15 cellular contexts compared by ENCODE assay signal in genomic region chrX:104566921-104567501, GRCh38. TPM values are rescaled to one million over a fixed set of nuclear protein-coding genes. Genes with fewer than 3 reads are reported as not detected.
DNase-seq lines count a peak whose midpoint lies in the region; ATAC-seq and TF ChIP-seq lines count a peak whose summit lies in the region.
"Had no signal": no experiment of that assay in that cellular context is flagged by ENCODE, and none has a peak within 500 bp of the region (broad histone marks: within the 10 kb centered on the region; RNA-seq: fewer than 3 reads in every experiment).

No MANE protein-coding gene starts in this region.

- no peaks in the 10 kb centered on the region for H3K4me1 Mint-ChIP-seq in MCF 10A (ENCODE audit: insufficient read depth, unreplicated experiment)
- H3K4me1 Mint-ChIP-seq: activated T-helper 17 cell treated with anti-CD3 and anti-CD28 coated beads, Interleukin-2, amount 50 U/mL, for 72 hours had no signal

- no peaks in the 10 kb centered on the region for H3K4me1 ChIP-seq in HUES6 (ENCODE audit: control insufficient read depth, insufficient read depth, low read length)
- H3K4me1 ChIP-seq: ascending aorta had no signal

- DNase-seq in MCF 10A (ENCODE audit: unreplicated experiment) (no peak), iPS-NIHi11 (ENCODE audit: low spot score) (peak; percentile 7), retina (peak; percentile 57), NCI-H1436 treated with DMSO at 0.1 percent for 48 hours (lab: John Stamatoyannopoulos, UW) (no peak)
- DNase-seq: activated CD4-positive, alpha-beta T cell treated with anti-CD3 and anti-CD28 coated beads, Interleukin-2, amount 50 U/mL, for 48 hours had no signal

- no peak for TF ChIP-seq POLR2A in GM18505 (IDR thresholded peaks at IDR 0.05; ENCODE audit: borderline replicate concordance, extremely low read depth, insufficient read depth, insufficient read length)

- no peak overlapping the region for H3K27ac Mint-ChIP-seq in MCF 10A (ENCODE audit: low read depth, unreplicated experiment)
- H3K27ac Mint-ChIP-seq: activated T-helper 17 cell treated with anti-CD3 and anti-CD28 coated beads, Interleukin-2, amount 50 U/mL, for 72 hours had no signal

- no peaks in the 10 kb centered on the region for H3K36me3 ChIP-seq in HUES6 (ENCODE audit: control insufficient read depth, insufficient read depth, low read length)
- H3K36me3 ChIP-seq: ascending aorta had no signal

- BruUV-seq in MCF 10A (replicated peaks; lab: Mats Ljungman, UMichigan), result no TSS peak

- H3K36me3 Mint-ChIP-seq in MCF 10A (ENCODE audit: insufficient read depth, unreplicated experiment), result no peaks in the 10 kb centered on the region

- H3K27me3 ChIP-seq in HUES6 (ENCODE audit: control insufficient read depth, insufficient read depth, low read length), result peaks cover 98% of the 10 kb centered on the region

- H3K27me3 Mint-ChIP-seq in MCF 10A (ENCODE audit: insufficient read depth, unreplicated experiment), result peaks cover 46% of the 10 kb centered on the region

- peak overlapping the region; percentile 68 for H3K4me3 ChIP-seq in HUES6 (ENCODE audit: low read depth, low read length)
- H3K4me3 ChIP-seq: ascending aorta had no signal

- no peak for ATAC-seq in GM21717 (IDR thresholded peaks at IDR 0.05; ENCODE audit: unreplicated experiment)
- no peak for ATAC-seq in GM18505 (IDR thresholded peaks at IDR 0.05; ENCODE audit: unreplicated experiment)
- no peak for ATAC-seq in HG02763 (IDR thresholded peaks at IDR 0.05; ENCODE audit: unreplicated experiment)
- ATAC-seq: activated T-helper 17 cell treated with anti-CD3 and anti-CD28 coated beads, Interleukin-2, amount 50 U/mL, for 72 hours; Right ventricle myocardium inferior had no signal

- TF ChIP-seq CTCF in MCF 10A (IDR thresholded peaks at IDR 0.05; ENCODE audit: unreplicated experiment), result no peak

- H3K4me3 Mint-ChIP-seq in MCF 10A (ENCODE audit: unreplicated experiment), result peak overlapping the region; percentile 74
- H3K4me3 Mint-ChIP-seq: activated T-helper 17 cell treated with anti-CD3 and anti-CD28 coated beads, Interleukin-2, amount 50 U/mL, for 72 hours had no signal

- H3K27ac ChIP-seq in HUES6 (ENCODE audit: low read depth, low read length), result no peak overlapping the region
- H3K27ac ChIP-seq: ascending aorta, C4-2B, epithelial cell of prostate, skin epidermis had no signal

- CTCF ChIA-PET in MCF 10A (lab: Yijun Ruan, JAX), result interaction anchor here (0.6 to 3.7 kb wide), 13 partner anchors 8 to 622 kb away, joined by 3 to 28 read pairs (median 8); no protein-coding TSS in a partner anchor

- peak overlapping the region; percentile 9 for H3K9ac ChIP-seq in HUES6 (ENCODE audit: low read length)

- H3K9me3 Mint-ChIP-seq in MCF 10A (ENCODE audit: unreplicated experiment), result peaks cover 7% of the 10 kb centered on the region
- H3K9me3 Mint-ChIP-seq: activated T-helper 17 cell treated with anti-CD3 and anti-CD28 coated beads, Interleukin-2, amount 50 U/mL, for 72 hours had no signal

- no peaks in the 10 kb centered on the region for H3K9me3 ChIP-seq in HUES6 (ENCODE audit: control insufficient read depth, insufficient read depth, low read depth, low read length)
- H3K9me3 ChIP-seq: ascending aorta had no signal

- POLR2A ChIA-PET in MCF 10A (lab: Yijun Ruan, JAX), result interaction anchor here (0.9 kb wide), 1 partner anchor 619 kb away, joined by 3 read pairs; no protein-coding TSS in a partner anchor

- intact Hi-C loops in MCF 10A (cut with micrococcal nuclease), result loop anchor here (1.0 to 10.0 kb wide), 3 partner anchors 252 to 624 kb away; no protein-coding TSS in a partner anchor

RNA-seq across cellular contexts. Expression of gene IL1RAPL2, which starts 1.0 kb away (rescaled TPM):
- total RNA-seq in MCF 10A (2022), result 3.2 and 4.4 TPM in 2 replicates
- total RNA-seq: activated T-helper 17 cell treated with anti-CD3 and anti-CD28 coated beads, Interleukin-2, amount 50 U/mL, for 72 hours; ascending aorta; Right ventricle myocardium inferior had no signal

Comparison
In these comparisons a context has a peak if more than half of its experiments do, and no peak if none do; other contexts are left out.
1. DNase-seq: peak in iPS-NIHi11 (single experiment) and retina (single experiment); none in MCF 10A (single experiment) and NCI-H1436 treated with DMSO at 0.1 percent for 48 hours (single experiment).